In genomic region chr12:105451211-105451610, GRCh38 we compare ENCODE assay signal across 20 cellular contexts.
A peak's percentile ranks its signal among the peaks of the same experiment; 100 is the strongest.
DNase-seq lines count a peak whose midpoint lies in the region; ATAC-seq, FAIRE-seq and TF ChIP-seq lines count a peak whose summit lies in the region.
"Had no signal": no experiment of that assay in that cellular context is flagged by ENCODE, and none has a peak within 500 bp of the region (broad histone marks: within the 10 kb centered on the region; RNA-seq: fewer than 3 reads in every experiment).

No MANE protein-coding gene starts in this region.

- peak overlapping the region; percentile 68 for H3K4me2 ChIP-seq in astrocyte (ENCODE audit: low read length)

- no peaks in the 10 kb centered on the region for H3K9me3 ChIP-seq in astrocyte (ENCODE audit: insufficient read depth, low read depth, low read length)
- H3K9me3 ChIP-seq in WERI-Rb-1 (ENCODE audit: severe bottlenecking), result no peaks in the 10 kb centered on the region
- H3K9me3 ChIP-seq: right lobe of liver, testis had no signal

- H3K27me3 ChIP-seq in astrocyte (ENCODE audit: insufficient read depth, low read length) (no peaks in the 10 kb centered on the region), WERI-Rb-1 (ENCODE audit: insufficient read depth, low read depth, severe bottlenecking) (no peaks in the 10 kb centered on the region)
- H3K27me3 ChIP-seq: right lobe of liver, testis had no signal

- FAIRE-seq in H54 (lab: Jason Lieb, UNC) (peak; percentile 45), astrocyte (lab: Jason Lieb, UNC) (peak; percentile 90)
- FAIRE-seq: endometrium had no signal

- no peaks in the 10 kb centered on the region for H3K27me3 Mint-ChIP-seq in astrocyte (ENCODE audit: low read depth, unreplicated experiment)

- H2AFZ ChIP-seq in astrocyte (ENCODE audit: low read depth, low read length), result no peak overlapping the region

- no peak for TF ChIP-seq POLR2A in H54 (IDR thresholded peaks at IDR 0.05; ENCODE audit: low read depth, low read length)

- peaks cover 6% of the 10 kb centered on the region for H3K9me3 Mint-ChIP-seq in astrocyte (ENCODE audit: unreplicated experiment)
- H3K9me3 Mint-ChIP-seq: activated CD4-positive, alpha-beta T cell treated with anti-CD3 and anti-CD28 coated beads, Interleukin-2, amount 10 ng/mL, durations not matched to agents 24 days and 14 days; activated naive CD4-positive, alpha-beta T cell treated with anti-CD3 and anti-CD28 coated beads, Interleukin-2, amount 10 ng/mL, durations not matched to agents 7 days and 5 days; CD4-positive, alpha-beta memory T cell; T-helper 2 cell treated with Interferon-gamma antibody and Interleukin-4, amounts not matched to agents 5 μg/mL and 100 μg/mL, for 36 hours had no signal

- H3K27ac ChIP-seq in astrocyte (ENCODE audit: low read depth, low read length) (peak overlapping the region; percentile 50), WERI-Rb-1 (no peak overlapping the region)
- H3K27ac ChIP-seq: right lobe of liver, testis had no signal

- H4K20me1 ChIP-seq in astrocyte (ENCODE audit: insufficient read depth, low read length), result no peaks in the 10 kb centered on the region

- H3K4me1 ChIP-seq in astrocyte (ENCODE audit: insufficient read depth, low read length), result peaks cover 19% of the 10 kb centered on the region
- H3K4me1 ChIP-seq: right lobe of liver, testis had no signal

- H3K27ac Mint-ChIP-seq in astrocyte (ENCODE audit: unreplicated experiment), result peak overlapping the region; percentile 88
- H3K27ac Mint-ChIP-seq: activated CD4-positive, alpha-beta T cell treated with anti-CD3 and anti-CD28 coated beads, Interleukin-2, amount 10 ng/mL, durations not matched to agents 24 days and 14 days; activated naive CD4-positive, alpha-beta T cell treated with anti-CD3 and anti-CD28 coated beads, Interleukin-2, amount 10 ng/mL, durations not matched to agents 7 days and 5 days; T-helper 2 cell treated with Interferon-gamma antibody and Interleukin-4, amounts not matched to agents 5 μg/mL and 100 μg/mL, for 36 hours had no signal

- TF ChIP-seq CTCF in astrocyte (IDR thresholded peaks at IDR 0.05; ENCODE audit: insufficient read depth, low read depth, low read length) (no peak), WERI-Rb-1 (IDR thresholded peaks at IDR 0.05; ENCODE audit: low read depth, low read length) (no peak)

- H3K36me3 ChIP-seq in astrocyte (ENCODE audit: insufficient read depth, low read length) (no peaks in the 10 kb centered on the region), WERI-Rb-1 (no peaks in the 10 kb centered on the region)
- H3K36me3 ChIP-seq: right lobe of liver had no signal

- H3K79me2 ChIP-seq in astrocyte (ENCODE audit: insufficient read depth, low read length), result no peaks in the 10 kb centered on the region

- DNase-seq in H54 (ENCODE audit: insufficient read length, low spot score), result peak; percentile 42
- peak; percentile 95 for DNase-seq in astrocyte (ENCODE audit: low read depth)
- DNase-seq in kidney glomerular epithelial cell (lab: John Stamatoyannopoulos, UW), result peak; percentile 19
- DNase-seq in WERI-Rb-1, result no peak
- no peak for DNase-seq in superior temporal gyrus (ENCODE audit: extremely low spot score)
- DNase-seq in SW480 (ENCODE audit: low spot score), result no peak
- DNase-seq: activated CD4-positive, alpha-beta T cell treated with anti-CD3 and anti-CD28 coated beads, Interleukin-2, amount 10 ng/mL, durations not matched to agents 24 days and 14 days; activated naive CD4-positive, alpha-beta T cell treated with anti-CD3 and anti-CD28 coated beads, Interleukin-2, amount 10 ng/mL, durations not matched to agents 7 days and 5 days; activated T-cell treated with anti-CD3 and anti-CD28 coated beads for 4 hours; caudate nucleus; CD4-positive, alpha-beta memory T cell; islet precursor cell; NCI-H2171 treated with DMSO at 0.1 percent for 48 hours; right lobe of liver; stimulated activated CD4-positive, alpha-beta T cell treated with anti-CD3 and anti-CD28 coated beads, Interleukin-4, amount 100 ng/mL, for 1 hour; stimulated activated CD8-positive, alpha-beta memory T cell treated with anti-CD3 and anti-CD28 coated beads, Interleukin-4, amount 100 ng/mL, for 48 hours; testis had no signal

- ATAC-seq in activated CD4-positive, CD25-positive, alpha-beta regulatory T cell treated with anti-CD3 and anti-CD28 coated beads, Interleukin-2, amount 50 U/mL, for 24 hours, result no peak
- ATAC-seq: right lobe of liver had no signal

- H3K4me3 ChIP-seq in astrocyte (ENCODE audit: insufficient read depth, low read depth, low read length) (no peak overlapping the region), WERI-Rb-1 (ENCODE audit: low read depth, low read length) (no peak overlapping the region)
- H3K4me3 ChIP-seq: right lobe of liver, testis had no signal

- peaks cover 20% of the 10 kb centered on the region for H3K4me1 Mint-ChIP-seq in astrocyte (ENCODE audit: low read depth, unreplicated experiment)
- H3K4me1 Mint-ChIP-seq: activated CD4-positive, alpha-beta T cell treated with anti-CD3 and anti-CD28 coated beads, Interleukin-2, amount 10 ng/mL, durations not matched to agents 24 days and 14 days; activated naive CD4-positive, alpha-beta T cell treated with anti-CD3 and anti-CD28 coated beads, Interleukin-2, amount 10 ng/mL, durations not matched to agents 7 days and 5 days; CD4-positive, alpha-beta memory T cell had no signal

- H3K4me3 Mint-ChIP-seq in astrocyte (ENCODE audit: unreplicated experiment), result no peak overlapping the region
- H3K4me3 Mint-ChIP-seq: activated CD4-positive, alpha-beta T cell treated with anti-CD3 and anti-CD28 coated beads, Interleukin-2, amount 10 ng/mL, durations not matched to agents 24 days and 14 days; activated naive CD4-positive, alpha-beta T cell treated with anti-CD3 and anti-CD28 coated beads, Interleukin-2, amount 10 ng/mL, durations not matched to agents 7 days and 5 days; CD4-positive, alpha-beta memory T cell; T-helper 2 cell treated with Interferon-gamma antibody and Interleukin-4, amounts not matched to agents 5 μg/mL and 100 μg/mL, for 36 hours had no signal

- H3K9ac ChIP-seq in astrocyte (ENCODE audit: low read length), result no peak overlapping the region

- no peaks in the 10 kb centered on the region for H3K36me3 Mint-ChIP-seq in astrocyte (ENCODE audit: low read depth, unreplicated experiment)
- H3K36me3 Mint-ChIP-seq: activated naive CD4-positive, alpha-beta T cell treated with anti-CD3 and anti-CD28 coated beads, Interleukin-2, amount 10 ng/mL, durations not matched to agents 7 days and 5 days; CD4-positive, alpha-beta memory T cell had no signal

Comparison
In these comparisons a context has a peak if more than half of its experiments do, and no peak if none do; other contexts are left out.
1. DNase-seq: peak in H54 (single experiment), astrocyte (single experiment) and kidney glomerular epithelial cell (single experiment); none in WERI-Rb-1 (single experiment), superior temporal gyrus (single experiment) and SW480 (single experiment).